ENCODE assay signal across 9 cellular contexts in genomic region chr17:10013360-10014112, GRCh38.
DNase-seq lines count a peak whose midpoint lies in the region; ATAC-seq and TF ChIP-seq lines count a peak whose summit lies in the region.
"Had no signal": no experiment of that assay in that cellular context is flagged by ENCODE, and none has a peak within 500 bp of the region (broad histone marks: within the 10 kb centered on the region; RNA-seq: fewer than 3 reads in every experiment).

No MANE protein-coding gene starts in this region.

- peak overlapping the region in 6 of 12 donors; percentile 2 to 69 (median 18) for H3K27ac ChIP-seq in heart left ventricle

- ATAC-seq in GM19463 (IDR thresholded peaks at IDR 0.05; ENCODE audit: unreplicated experiment) (peak; percentile 78), HG03280 (IDR thresholded peaks at IDR 0.05; ENCODE audit: unreplicated experiment) (peak; percentile 74), heart left ventricle (peak in 3 of 4 donors; percentile 38 to 61 (median 54))

- no peaks in the 10 kb centered on the region for H3K36me3 Mint-ChIP-seq in activated CD4-positive, alpha-beta T cell treated with anti-CD3 and anti-CD28 coated beads, Interleukin-2, amount 10 ng/mL, durations not matched to agents 24 days and 14 days (ENCODE audit: low read depth)
- H3K36me3 Mint-ChIP-seq: CD4-positive, CD25-positive, alpha-beta regulatory T cell had no signal

- H3K4me3 ChIP-seq in heart left ventricle = no peak overlapping the region

- intact Hi-C loops in heart left ventricle (cut with DNase I) = no loop called here
- intact Hi-C loops in activated CD4-positive, alpha-beta T cell treated with anti-CD3 and anti-CD28 coated beads, Interleukin-2, amount 10 ng/mL, durations not matched to agents 24 days and 14 days (cut with micrococcal nuclease) = no loop called here

- no peaks in the 10 kb centered on the region for H3K27me3 ChIP-seq in heart left ventricle

- peaks cover 0 to 13% (median 0%) of the 10 kb centered on the region in 9 donors for H3K36me3 ChIP-seq in heart left ventricle

- 65 to 75% (median 72%) methylated on average over 9 of the region's 9 CpGs for WGBS in heart left ventricle, 4 donors

- no peaks in the 10 kb centered on the region for H3K9me3 Mint-ChIP-seq in activated CD4-positive, alpha-beta T cell treated with anti-CD3 and anti-CD28 coated beads, Interleukin-2, amount 10 ng/mL, durations not matched to agents 24 days and 14 days

- no peaks in the 10 kb centered on the region for H3K9me3 ChIP-seq in heart left ventricle

- H3K4me1 ChIP-seq in heart left ventricle = peaks cover 0 to 62% (median 5%) of the 10 kb centered on the region in 12 donors

- no peaks in the 10 kb centered on the region for H3K4me1 Mint-ChIP-seq in activated CD4-positive, alpha-beta T cell treated with anti-CD3 and anti-CD28 coated beads, Interleukin-2, amount 10 ng/mL, durations not matched to agents 24 days and 14 days
- H3K4me1 Mint-ChIP-seq: CD4-positive, CD25-positive, alpha-beta regulatory T cell had no signal

- H3K4me3 Mint-ChIP-seq in activated CD4-positive, alpha-beta T cell treated with anti-CD3 and anti-CD28 coated beads, Interleukin-2, amount 10 ng/mL, durations not matched to agents 24 days and 14 days = no peak overlapping the region
- H3K4me3 Mint-ChIP-seq: CD4-positive, CD25-positive, alpha-beta regulatory T cell had no signal

- no peak overlapping the region for H3K27ac Mint-ChIP-seq in activated CD4-positive, alpha-beta T cell treated with anti-CD3 and anti-CD28 coated beads, Interleukin-2, amount 10 ng/mL, durations not matched to agents 24 days and 14 days

- no peaks in the 10 kb centered on the region for H3K27me3 Mint-ChIP-seq in activated CD4-positive, alpha-beta T cell treated with anti-CD3 and anti-CD28 coated beads, Interleukin-2, amount 10 ng/mL, durations not matched to agents 24 days and 14 days
- H3K27me3 Mint-ChIP-seq: CD4-positive, CD25-positive, alpha-beta regulatory T cell had no signal

- no peak for TF ChIP-seq POLR2A in heart left ventricle (IDR thresholded peaks at IDR 0.05)

- TF ChIP-seq CTCF in heart left ventricle (IDR thresholded peaks at IDR 0.05) = no peak

- peak; percentile 83 for DNase-seq in CD1c-positive myeloid dendritic cell (ENCODE audit: extremely low spot score)
- no peak for DNase-seq in heart left ventricle
- no peak for DNase-seq in activated CD4-positive, alpha-beta T cell treated with anti-CD3 and anti-CD28 coated beads, Interleukin-2, amount 10 ng/mL, durations not matched to agents 24 days and 14 days
- no peak for DNase-seq in NCI-H2196 (lab: John Stamatoyannopoulos, UW; ENCODE audit: unreplicated experiment)
- no peak for DNase-seq in DMS153 treated with DMSO at 0.1 percent for 48 hours (lab: John Stamatoyannopoulos, UW; ENCODE audit: unreplicated experiment)
- DNase-seq in ureter (ENCODE audit: low spot score) = no peak
- DNase-seq: CD4-positive, CD25-positive, alpha-beta regulatory T cell had no signal
